In the genomic region with DNA sequence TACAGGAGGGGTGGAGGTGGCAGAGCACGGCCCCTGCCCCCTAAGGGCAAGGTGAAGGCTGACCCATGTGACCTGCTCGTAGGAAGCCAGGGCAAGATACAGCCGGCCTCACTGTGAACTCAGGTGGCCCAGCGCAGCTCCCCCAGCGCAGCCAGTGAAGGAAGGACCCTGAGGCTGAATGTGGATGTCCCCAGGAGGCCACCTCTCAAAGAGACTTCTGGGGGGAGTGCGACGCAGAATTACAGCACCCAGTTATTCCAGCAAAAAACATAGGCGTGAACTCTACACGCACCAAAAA, we compare ENCODE assay signal across 16 cellular contexts. TPM values are rescaled to one million over a fixed set of nuclear protein-coding genes. Genes with fewer than 3 reads are reported as not detected.
DNase-seq lines count a peak whose midpoint lies in the region; ATAC-seq and TF ChIP-seq lines count a peak whose summit lies in the region.
"Had no signal": no experiment of that assay in that cellular context is flagged by ENCODE, and none has a peak within 500 bp of the region (broad histone marks: within the 10 kb centered on the region; RNA-seq: fewer than 3 reads in every experiment).

No MANE protein-coding gene starts in this region.

- no peak overlapping the region for H3K27ac Mint-ChIP-seq in activated naive CD4-positive, alpha-beta T cell treated with anti-CD3 and anti-CD28 coated beads for 36 hours
- H3K27ac Mint-ChIP-seq in activated naive CD4-positive, alpha-beta T cell treated with anti-CD3 and anti-CD28 coated beads, Interleukin-2, amount 10 ng/mL, durations not matched to agents 7 days and 5 days = no peak overlapping the region
- H3K27ac Mint-ChIP-seq in nephron = peak overlapping the region in 2 of 3 experiments; percentile 56 to 72

- TF ChIP-seq CTCF in nephron (IDR thresholded peaks at IDR 0.05; ENCODE audit: unreplicated experiment in 3 of 3) (no peak), upper lobe of right lung (IDR thresholded peaks at IDR 0.05) (no peak)

- H3K36me3 ChIP-seq in upper lobe of right lung = no peaks in the 10 kb centered on the region

- peaks cover 15% of the 10 kb centered on the region for H3K4me1 ChIP-seq in upper lobe of right lung

- intact Hi-C loops in activated naive CD4-positive, alpha-beta T cell treated with anti-CD3 and anti-CD28 coated beads for 36 hours (cut with micrococcal nuclease) = loop anchor here (2.0 kb wide), 1 partner anchor 47 kb away; no protein-coding TSS in a partner anchor
- intact Hi-C loops in upper lobe of right lung (cut with DNase I) = no loop called here

- no peaks in the 10 kb centered on the region for H3K27me3 Mint-ChIP-seq in activated naive CD4-positive, alpha-beta T cell treated with anti-CD3 and anti-CD28 coated beads for 36 hours (ENCODE audit: low read depth)
- peaks cover 23% of the 10 kb centered on the region for H3K27me3 Mint-ChIP-seq in activated naive CD4-positive, alpha-beta T cell treated with anti-CD3 and anti-CD28 coated beads, Interleukin-2, amount 10 ng/mL, durations not matched to agents 7 days and 5 days
- H3K27me3 Mint-ChIP-seq in nephron (ENCODE audit: low read depth) = peaks cover 3% of the 10 kb centered on the region

- CTCF ChIA-PET in activated naive CD4-positive, alpha-beta T cell treated with anti-CD3 and anti-CD28 coated beads for 36 hours (lab: Charles Lee) = no interaction called here
- CTCF ChIA-PET in activated naive CD4-positive, alpha-beta T cell treated with anti-CD3 and anti-CD28 coated beads, Interleukin-2, amount 10 ng/mL, durations not matched to agents 7 days and 5 days (lab: Charles Lee) = no interaction called here

- H3K9me3 ChIP-seq in upper lobe of right lung = no peaks in the 10 kb centered on the region

- no peak overlapping the region for H3K4me3 ChIP-seq in upper lobe of right lung

- no peak for ATAC-seq in upper lobe of right lung

- peaks cover 5% of the 10 kb centered on the region for H3K9me3 Mint-ChIP-seq in activated naive CD4-positive, alpha-beta T cell treated with anti-CD3 and anti-CD28 coated beads for 36 hours
- peaks cover 7% of the 10 kb centered on the region for H3K9me3 Mint-ChIP-seq in activated naive CD4-positive, alpha-beta T cell treated with anti-CD3 and anti-CD28 coated beads, Interleukin-2, amount 10 ng/mL, durations not matched to agents 7 days and 5 days
- H3K9me3 Mint-ChIP-seq in nephron = peaks cover 3% of the 10 kb centered on the region

- H3K4me1 Mint-ChIP-seq in activated naive CD4-positive, alpha-beta T cell treated with anti-CD3 and anti-CD28 coated beads for 36 hours (ENCODE audit: low read depth) = peaks cover 9% of the 10 kb centered on the region
- H3K4me1 Mint-ChIP-seq in activated naive CD4-positive, alpha-beta T cell treated with anti-CD3 and anti-CD28 coated beads, Interleukin-2, amount 10 ng/mL, durations not matched to agents 7 days and 5 days = peaks cover 9% of the 10 kb centered on the region
- H3K4me1 Mint-ChIP-seq in nephron = peaks cover 33% of the 10 kb centered on the region

- H3K27ac ChIP-seq in cingulate gyrus (ENCODE audit: low read depth, low read length) (peak overlapping the region; percentile 87), upper lobe of right lung (no peak overlapping the region)
- H3K27ac ChIP-seq: C4-2B had no signal

- H3K27me3 ChIP-seq in upper lobe of right lung = no peaks in the 10 kb centered on the region

- peak; percentile 3 for DNase-seq in activated naive CD4-positive, alpha-beta T cell treated with anti-CD3 and anti-CD28 coated beads for 36 hours
- no peak for DNase-seq in activated naive CD4-positive, alpha-beta T cell treated with anti-CD3 and anti-CD28 coated beads, Interleukin-2, amount 10 ng/mL, durations not matched to agents 7 days and 5 days
- DNase-seq in upper lobe of right lung (peak; percentile 48), GM03348 (ENCODE audit: low spot score) (no peak), NCI-H1436 treated with DMSO at 0.1 percent for 48 hours (lab: John Stamatoyannopoulos, UW) (no peak), iPS-NIHi7 (ENCODE audit: extremely low spot score) (no peak)
- DNase-seq: Calu3, DND-41, GDM1, NCI-H1417 treated with DMSO at 0.1 percent for 48 hours, NCI-H226 had no signal

- no peak overlapping the region for H3K4me3 Mint-ChIP-seq in activated naive CD4-positive, alpha-beta T cell treated with anti-CD3 and anti-CD28 coated beads for 36 hours
- no peak overlapping the region for H3K4me3 Mint-ChIP-seq in activated naive CD4-positive, alpha-beta T cell treated with anti-CD3 and anti-CD28 coated beads, Interleukin-2, amount 10 ng/mL, durations not matched to agents 7 days and 5 days
- no peak overlapping the region for H3K4me3 Mint-ChIP-seq in nephron

- H3K36me3 Mint-ChIP-seq in activated naive CD4-positive, alpha-beta T cell treated with anti-CD3 and anti-CD28 coated beads for 36 hours (ENCODE audit: low read depth) = no peaks in the 10 kb centered on the region
- H3K36me3 Mint-ChIP-seq in activated naive CD4-positive, alpha-beta T cell treated with anti-CD3 and anti-CD28 coated beads, Interleukin-2, amount 10 ng/mL, durations not matched to agents 7 days and 5 days = no peaks in the 10 kb centered on the region
- H3K36me3 Mint-ChIP-seq in nephron (ENCODE audit: low read depth) = no peaks in the 10 kb centered on the region

RNA-seq across cellular contexts. Expression of gene ZFYVE28, which starts 52.6 kb away (rescaled TPM):
- 1 to 10 TPM; 5.3 to 6.2 TPM for total RNA-seq in activated naive CD4-positive, alpha-beta T cell treated with anti-CD3 and anti-CD28 coated beads for 36 hours
- 16.6 TPM for total RNA-seq in upper lobe of right lung

RNA-seq across cellular contexts. Expression of gene CFAP99, which starts 52.9 kb away (rescaled TPM):
- not detected for total RNA-seq in activated naive CD4-positive, alpha-beta T cell treated with anti-CD3 and anti-CD28 coated beads for 36 hours
- total RNA-seq in upper lobe of right lung = not detected
- total RNA-seq: Calu3, HT-29, OCI-LY7 had no signal

Comparison
In these comparisons a context has a peak if more than half of its experiments do, and no peak if none do; other contexts are left out.
1. DNase-seq: peak in activated naive CD4-positive, alpha-beta T cell treated with anti-CD3 and anti-CD28 coated beads for 36 hours (single experiment) and upper lobe of right lung (single experiment); none in activated naive CD4-positive, alpha-beta T cell treated with anti-CD3 and anti-CD28 coated beads, Interleukin-2, amount 10 ng/mL, durations not matched to agents 7 days and 5 days (single experiment), GM03348 (single experiment), NCI-H1436 treated with DMSO at 0.1 percent for 48 hours (single experiment) and iPS-NIHi7 (single experiment).
2. H3K27ac Mint-ChIP-seq: peak in nephron (2 of 3); none in activated naive CD4-positive, alpha-beta T cell treated with anti-CD3 and anti-CD28 coated beads for 36 hours (single experiment) and activated naive CD4-positive, alpha-beta T cell treated with anti-CD3 and anti-CD28 coated beads, Interleukin-2, amount 10 ng/mL, durations not matched to agents 7 days and 5 days (single experiment).